24 cellular contexts compared by ENCODE assay signal in the genomic region with DNA sequence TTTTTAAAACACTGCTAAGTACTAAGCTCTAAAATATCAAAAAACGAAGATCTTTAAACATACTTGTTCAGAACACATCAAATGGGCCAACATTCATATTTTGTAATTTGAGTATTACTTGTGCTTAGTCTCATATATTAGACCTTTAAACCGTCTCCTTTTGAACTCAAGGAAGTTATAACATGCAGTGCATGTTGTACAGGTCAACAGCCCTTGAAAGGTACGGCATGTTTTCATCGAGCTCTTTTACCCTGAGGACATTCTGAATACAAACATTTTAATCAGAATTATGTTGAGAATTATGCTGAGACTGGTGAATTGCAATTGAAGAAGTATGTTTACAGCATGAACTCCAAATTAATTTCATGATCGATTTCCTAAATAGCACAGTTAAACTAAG. TPM values are rescaled to one million over a fixed set of nuclear protein-coding genes. Genes with fewer than 3 reads are reported as not detected.
"Had no signal": no experiment of that assay in that cellular context is flagged by ENCODE, and none has a peak within 500 bp of the region (broad histone marks: within the 10 kb centered on the region; RNA-seq: fewer than 3 reads in every experiment).

No MANE protein-coding gene starts in this region.

- DNase-seq: KBM-7, MV-4-11, NCI-H1048, NCI-H1105, NCI-H1417, NCI-H1436 treated with DMSO at 0.1 percent for 48 hours, NCI-H1694, NCI-H187 treated with DMSO at 0.1 percent for 48 hours, NCI-H2029 treated with DMSO at 0.1 percent for 48 hours, NCI-H2107, NCI-H2227 treated with DMSO at 0.1 percent for 48 hours, NCI-H524, NCI-H526 treated with DMSO at 0.1 percent for 48 hours, NCI-H748 treated with DMSO at 0.1 percent for 48 hours, Right ventricle myocardium superior, RPMI8226, SIG-M5 had no signal

- H3K9me3 ChIP-seq: SJSA1 had no signal

- H3K4me3 ChIP-seq: SJSA1, SK-N-MC had no signal

- FAIRE-seq: RCC 7860 had no signal

- H3K27me3 ChIP-seq: SJSA1 had no signal

- H3K27ac ChIP-seq: SJSA1, SK-N-MC had no signal

- H3K4me1 ChIP-seq: SJSA1 had no signal

RNA-seq across cellular contexts. Expression of gene ASB11, which starts 7.0 kb away (rescaled TPM):
- total RNA-seq: HT-29, LHCN-M2, MCF 10A, NCI-H460, SJSA1 had no signal
